ENCODE assay signal across 16 cellular contexts in genomic region chr2:43114210-43114609, GRCh38.
DNase-seq lines count a peak whose midpoint lies in the region; ATAC-seq and TF ChIP-seq lines count a peak whose summit lies in the region.
"Had no signal": no experiment of that assay in that cellular context is flagged by ENCODE, and none has a peak within 500 bp of the region (broad histone marks: within the 10 kb centered on the region; RNA-seq: fewer than 3 reads in every experiment).

No MANE protein-coding gene starts in this region.

- H3K9me3 ChIP-seq in PC-9 (ENCODE audit: insufficient read depth, low read depth) = no peaks in the 10 kb centered on the region
- H3K9me3 ChIP-seq: uterus had no signal

- H3K9me2 ChIP-seq in PC-9 (ENCODE audit: insufficient read depth) = no peaks in the 10 kb centered on the region

- H3K36me3 ChIP-seq in PC-9 (ENCODE audit: low read depth) = no peaks in the 10 kb centered on the region
- H3K36me3 ChIP-seq: uterus had no signal

- no peaks in the 10 kb centered on the region for H3K27me3 ChIP-seq in PC-9 (ENCODE audit: insufficient read depth, low read depth)
- H3K27me3 ChIP-seq: uterus had no signal

- H3K4me2 ChIP-seq in PC-9 = no peak overlapping the region

- no peak overlapping the region for H2AFZ ChIP-seq in PC-9

- no peaks in the 10 kb centered on the region for H4K20me1 ChIP-seq in PC-9 (ENCODE audit: insufficient read depth)

- intact Hi-C loops in PC-9 (cut with micrococcal nuclease; ENCODE audit: unreplicated experiment) = no loop called here

- H3K79me2 ChIP-seq in PC-9 (ENCODE audit: low read depth) = no peaks in the 10 kb centered on the region

- POLR2A ChIA-PET in PC-9 (lab: Charles Lee; ENCODE audit: unreplicated experiment) = interaction anchor here (0.6 kb wide), 2 partner anchors 67 to 112 kb away, joined by 3 to 4 read pairs; partner anchors contain the start of gene ZFP36L2

- H3K4me1 ChIP-seq in PC-9 (replicated peaks; ENCODE audit: insufficient read depth) = peaks cover 31% of the 10 kb centered on the region

- peak; percentile 63 for DNase-seq in A172 (ENCODE audit: low spot score)
- DNase-seq in GF-D8 (lab: John Stamatoyannopoulos, UW) = peak; percentile 21
- peak; percentile 47 to 74 for DNase-seq in PC-9
- DNase-seq in activated naive CD4-positive, alpha-beta T cell (lab: John Stamatoyannopoulos, UW) = no peak
- DNase-seq in left lobe of liver (ENCODE audit: low spot score) = no peak
- no peak for DNase-seq in foreskin melanocyte
- DNase-seq: activated B cell treated with CpG ODN at 0.5 μM for 24 hours; activated T-cell treated with anti-CD3 and anti-CD28 coated beads, Interleukin-2, amount 50 U/mL, for 4 hours; AML-193; aorta; GOT3; naive thymus-derived CD4-positive, alpha-beta T cell; NCI-H2107; uterus had no signal

- H3K4me3 ChIP-seq in PC-9 = no peak overlapping the region
- H3K4me3 ChIP-seq: uterus had no signal

- peaks cover 13% of the 10 kb centered on the region; the same call in 1 of the 2 replicates for H3F3A ChIP-seq in PC-9 (ENCODE audit: insufficient read depth, low read depth)

- no peak for TF ChIP-seq CTCF in PC-9 (conservative IDR thresholded peaks at IDR 0.05)

- CTCF ChIA-PET in PC-9 (lab: Charles Lee) = interaction anchor here (0.7 kb wide), 1 partner anchor 13 kb away, joined by 4 read pairs; no protein-coding TSS in a partner anchor

- H3K27ac ChIP-seq in PC-9 = no peak overlapping the region
- H3K27ac ChIP-seq: uterus had no signal

- peak; percentile 63 for ATAC-seq in esophagus mucosa
- no peak for ATAC-seq in left lobe of liver
- ATAC-seq in HG02870 (IDR thresholded peaks at IDR 0.05; ENCODE audit: unreplicated experiment) = no peak
- ATAC-seq: activated T-cell treated with anti-CD3 and anti-CD28 coated beads, Interleukin-2, amount 50 U/mL, for 4 hours; naive thymus-derived CD4-positive, alpha-beta T cell had no signal

- no TSS peak for BruUV-seq in PC-9 (replicated peaks; lab: Mats Ljungman, UMichigan)

Comparison
In these comparisons a context has a peak if more than half of its experiments do, and no peak if none do; other contexts are left out.
1. DNase-seq: peak in A172 (single experiment), GF-D8 (single experiment) and PC-9 (2 of 2); none in activated naive CD4-positive, alpha-beta T cell (0 of 4), left lobe of liver (single experiment) and foreskin melanocyte (single experiment).